8 cellular contexts compared by ENCODE assay signal in genomic region chr11:9208726-9209501, GRCh38. TPM values are rescaled to one million over a fixed set of nuclear protein-coding genes. Genes with fewer than 3 reads are reported as not detected.
DNase-seq lines count a peak whose midpoint lies in the region; ATAC-seq and TF ChIP-seq lines count a peak whose summit lies in the region.

No MANE protein-coding gene starts in this region.

- ATAC-seq in GM19452 (IDR thresholded peaks at IDR 0.05; ENCODE audit: unreplicated experiment), result peak; percentile 51
- ATAC-seq in HG03039 (IDR thresholded peaks at IDR 0.05; ENCODE audit: unreplicated experiment), result no peak
- no peak for ATAC-seq in HG03521 (IDR thresholded peaks at IDR 0.05; ENCODE audit: unreplicated experiment)
- ATAC-seq in esophagus mucosa, result no peak

- DNase-seq in ELR (ENCODE audit: low read depth) (peak; percentile 19), NCI-H82 treated with DMSO at 0.1 percent for 48 hours (lab: John Stamatoyannopoulos, UW; ENCODE audit: unreplicated experiment) (peak; percentile 18), fibroblast of mammary gland (ENCODE audit: low read depth) (peak; percentile 30), NCI-H1694 (lab: John Stamatoyannopoulos, UW) (no peak)

- TF ChIP-seq CTCF in fibroblast of mammary gland (conservative IDR thresholded peaks at IDR 0.05; ENCODE audit: control insufficient read depth, insufficient read depth, low read depth, low read length), result no peak

- no peak overlapping the region for H3K4me3 ChIP-seq in fibroblast of mammary gland (ENCODE audit: control insufficient read depth, low read depth, low read length)

RNA-seq across cellular contexts. Expression of gene DENND5A, which starts 56.2 kb away (rescaled TPM):
- total RNA-seq in esophagus mucosa, result 13.2 TPM
